ENCODE assay signal across 15 cellular contexts in the genomic region with DNA sequence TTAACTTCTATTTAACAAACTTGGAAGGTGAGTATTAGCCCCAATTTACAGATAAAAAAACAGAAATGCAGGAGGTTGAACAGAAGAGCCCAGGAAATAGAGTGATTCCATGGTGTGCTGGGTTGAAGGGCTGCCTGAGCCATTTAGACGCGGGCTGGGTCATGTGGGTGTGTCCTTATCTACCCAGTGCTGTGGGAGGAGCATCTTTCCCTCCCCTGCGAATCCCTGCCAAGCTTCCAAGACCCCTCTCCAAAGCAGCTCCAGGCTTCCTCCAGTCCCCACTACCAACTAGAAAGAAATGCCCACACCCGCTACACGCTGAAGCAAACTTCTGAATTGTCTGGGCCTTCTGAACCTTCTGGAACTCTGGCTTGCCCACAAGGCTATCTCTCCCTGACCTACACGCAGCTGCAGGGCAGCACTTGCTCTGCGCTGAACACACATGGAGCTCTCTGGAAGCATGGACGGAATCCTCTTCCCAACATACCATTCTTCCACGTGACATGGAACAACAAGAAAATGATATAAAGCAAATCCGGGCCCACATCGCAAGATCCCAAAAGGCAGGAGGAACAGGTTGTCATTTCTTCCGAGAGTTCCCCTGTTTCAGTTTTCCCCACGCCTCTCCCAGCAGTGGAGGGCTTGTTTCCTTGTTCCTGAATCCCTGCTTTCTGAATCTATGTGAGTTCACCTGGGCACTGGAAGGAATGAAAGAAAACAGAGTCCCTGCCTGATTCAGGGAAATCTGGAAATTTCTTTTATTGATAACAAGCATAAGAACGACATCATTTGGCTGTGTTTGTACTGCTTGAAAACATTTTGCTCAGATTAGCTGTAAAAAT.
DNase-seq lines count a peak whose midpoint lies in the region; ATAC-seq and TF ChIP-seq lines count a peak whose summit lies in the region.
"Had no signal": no experiment of that assay in that cellular context is flagged by ENCODE, and none has a peak within 500 bp of the region (broad histone marks: within the 10 kb centered on the region; RNA-seq: fewer than 3 reads in every experiment).

No MANE protein-coding gene starts in this region.

- TF ChIP-seq CTCF in Calu3 (IDR thresholded peaks at IDR 0.05; ENCODE audit: unreplicated experiment) = no peak
- TF ChIP-seq CTCF in progenitor cell of endocrine pancreas (IDR thresholded peaks at IDR 0.05; ENCODE audit: unreplicated experiment) = no peak

- DNase-seq in Calu3 (peak; percentile 10), iPS-NIHi7 (ENCODE audit: extremely low spot score) (peak; percentile 45), progenitor cell of endocrine pancreas (ENCODE audit: low spot score, unreplicated experiment) (no peak), NAMALWA (ENCODE audit: low spot score) (no peak), NCI-H82 treated with DMSO at 0.1 percent for 48 hours (lab: John Stamatoyannopoulos, UW; ENCODE audit: unreplicated experiment) (no peak)
- no peak for DNase-seq in activated T-helper 1 cell treated with anti-CD3 and anti-CD28 coated beads, Interleukin-12 subunit alpha, Interleukin-12 subunit beta, Interleukin-2, Interleukin-4 antibody, amounts not matched to agents 30 ng/mL and 10 ng/mL and 1 ng/mL, durations not matched to agents 14 hours and 24 hours and 36 hours (ENCODE audit: low spot score)
- DNase-seq: activated CD8-positive, alpha-beta T cell treated with anti-CD3 and anti-CD28 coated beads for 36 hours; activated naive CD4-positive, alpha-beta T cell treated with anti-CD3 and anti-CD28 coated beads, Interleukin-2, amount 10 ng/mL, durations not matched to agents 7 days and 5 days; cerebellar nuclear complex; nephron progenitor cell; stimulated activated CD8-positive, alpha-beta memory T cell treated with anti-CD3 and anti-CD28 coated beads, Interleukin-4, amount 100 ng/mL, for 48 hours had no signal

- no peak for ATAC-seq in GM18511 (IDR thresholded peaks at IDR 0.05; ENCODE audit: unreplicated experiment)
- ATAC-seq in GM21526 (IDR thresholded peaks at IDR 0.05; ENCODE audit: low FRiP score, unreplicated experiment) = no peak
- ATAC-seq: Panc1 had no signal

- H3K4me3 Mint-ChIP-seq in Calu3 (ENCODE audit: low read depth, unreplicated experiment) = peak overlapping the region; percentile 67
- no peak overlapping the region for H3K4me3 Mint-ChIP-seq in activated T-helper 1 cell treated with anti-CD3 and anti-CD28 coated beads, Interleukin-12 subunit alpha, Interleukin-12 subunit beta, Interleukin-2, Interleukin-4 antibody, amounts not matched to agents 30 ng/mL and 10 ng/mL and 1 ng/mL, durations not matched to agents 14 hours and 24 hours and 36 hours
- no peak overlapping the region for H3K4me3 Mint-ChIP-seq in progenitor cell of endocrine pancreas (ENCODE audit: low read depth)
- H3K4me3 Mint-ChIP-seq: activated CD8-positive, alpha-beta T cell treated with anti-CD3 and anti-CD28 coated beads for 36 hours; activated naive CD4-positive, alpha-beta T cell treated with anti-CD3 and anti-CD28 coated beads, Interleukin-2, amount 10 ng/mL, durations not matched to agents 7 days and 5 days; B cell; nephron progenitor cell had no signal

- H3K27ac Mint-ChIP-seq in Calu3 (ENCODE audit: unreplicated experiment) = peak overlapping the region; percentile 96
- H3K27ac Mint-ChIP-seq in activated T-helper 1 cell treated with anti-CD3 and anti-CD28 coated beads, Interleukin-12 subunit alpha, Interleukin-12 subunit beta, Interleukin-2, Interleukin-4 antibody, amounts not matched to agents 30 ng/mL and 10 ng/mL and 1 ng/mL, durations not matched to agents 14 hours and 24 hours and 36 hours = peak overlapping the region; percentile 77
- H3K27ac Mint-ChIP-seq in progenitor cell of endocrine pancreas = peak overlapping the region; percentile 85
- H3K27ac Mint-ChIP-seq: activated CD8-positive, alpha-beta T cell treated with anti-CD3 and anti-CD28 coated beads for 36 hours; activated naive CD4-positive, alpha-beta T cell treated with anti-CD3 and anti-CD28 coated beads, Interleukin-2, amount 10 ng/mL, durations not matched to agents 7 days and 5 days; B cell; nephron progenitor cell had no signal

- H3K9me3 Mint-ChIP-seq in Calu3 (ENCODE audit: low read depth, unreplicated experiment) = no peaks in the 10 kb centered on the region
- peaks cover 3% of the 10 kb centered on the region for H3K9me3 Mint-ChIP-seq in activated T-helper 1 cell treated with anti-CD3 and anti-CD28 coated beads, Interleukin-12 subunit alpha, Interleukin-12 subunit beta, Interleukin-2, Interleukin-4 antibody, amounts not matched to agents 30 ng/mL and 10 ng/mL and 1 ng/mL, durations not matched to agents 14 hours and 24 hours and 36 hours
- H3K9me3 Mint-ChIP-seq in progenitor cell of endocrine pancreas (ENCODE audit: low read depth) = no peaks in the 10 kb centered on the region
- H3K9me3 Mint-ChIP-seq: activated CD8-positive, alpha-beta T cell treated with anti-CD3 and anti-CD28 coated beads for 36 hours; nephron progenitor cell had no signal

- no peaks in the 10 kb centered on the region for H3K27me3 Mint-ChIP-seq in Calu3 (ENCODE audit: unreplicated experiment)
- peaks cover 4% of the 10 kb centered on the region for H3K27me3 Mint-ChIP-seq in activated T-helper 1 cell treated with anti-CD3 and anti-CD28 coated beads, Interleukin-12 subunit alpha, Interleukin-12 subunit beta, Interleukin-2, Interleukin-4 antibody, amounts not matched to agents 30 ng/mL and 10 ng/mL and 1 ng/mL, durations not matched to agents 14 hours and 24 hours and 36 hours (ENCODE audit: insufficient read depth)
- H3K27me3 Mint-ChIP-seq in progenitor cell of endocrine pancreas = peaks cover 2% of the 10 kb centered on the region
- H3K27me3 Mint-ChIP-seq: activated CD8-positive, alpha-beta T cell treated with anti-CD3 and anti-CD28 coated beads for 36 hours had no signal

- intact Hi-C loops in Calu3 (cut with micrococcal nuclease; ENCODE audit: unreplicated experiment) = no loop called here
- intact Hi-C loops in activated T-helper 1 cell treated with anti-CD3 and anti-CD28 coated beads, Interleukin-12 subunit alpha, Interleukin-12 subunit beta, Interleukin-2, Interleukin-4 antibody, amounts not matched to agents 30 ng/mL and 10 ng/mL and 1 ng/mL, durations not matched to agents 14 hours and 24 hours and 36 hours (cut with micrococcal nuclease) = no loop called here

- peaks cover 30% of the 10 kb centered on the region for H3K4me1 Mint-ChIP-seq in Calu3 (ENCODE audit: low read depth, unreplicated experiment)
- peaks cover 30% of the 10 kb centered on the region for H3K4me1 Mint-ChIP-seq in activated T-helper 1 cell treated with anti-CD3 and anti-CD28 coated beads, Interleukin-12 subunit alpha, Interleukin-12 subunit beta, Interleukin-2, Interleukin-4 antibody, amounts not matched to agents 30 ng/mL and 10 ng/mL and 1 ng/mL, durations not matched to agents 14 hours and 24 hours and 36 hours (ENCODE audit: low read depth)
- peaks cover 25% of the 10 kb centered on the region for H3K4me1 Mint-ChIP-seq in progenitor cell of endocrine pancreas (ENCODE audit: low read depth)

- BruUV-seq in Calu3 (replicated peaks; lab: Mats Ljungman, UMichigan) = no TSS peak

- CTCF ChIA-PET in Calu3 (lab: Charles Lee) = interaction anchor here (0.9 kb wide), 1 partner anchor 406 kb away, joined by 3 read pairs; no protein-coding TSS in a partner anchor

- H3K36me3 Mint-ChIP-seq in Calu3 (ENCODE audit: insufficient read depth, unreplicated experiment) (peaks cover 9% of the 10 kb centered on the region), progenitor cell of endocrine pancreas (ENCODE audit: insufficient read depth) (no peaks in the 10 kb centered on the region)
- no peaks in the 10 kb centered on the region for H3K36me3 Mint-ChIP-seq in activated T-helper 1 cell treated with anti-CD3 and anti-CD28 coated beads, Interleukin-12 subunit alpha, Interleukin-12 subunit beta, Interleukin-2, Interleukin-4 antibody, amounts not matched to agents 30 ng/mL and 10 ng/mL and 1 ng/mL, durations not matched to agents 14 hours and 24 hours and 36 hours (ENCODE audit: low read depth)

Comparison
In these comparisons a context has a peak if more than half of its experiments do, and no peak if none do; other contexts are left out.
1. DNase-seq: peak in Calu3 (single experiment) and iPS-NIHi7 (single experiment); none in activated T-helper 1 cell treated with anti-CD3 and anti-CD28 coated beads, Interleukin-12 subunit alpha, Interleukin-12 subunit beta, Interleukin-2, Interleukin-4 antibody, amounts not matched to agents 30 ng/mL and 10 ng/mL and 1 ng/mL, durations not matched to agents 14 hours and 24 hours and 36 hours (single experiment), progenitor cell of endocrine pancreas (single experiment), NAMALWA (single experiment) and NCI-H82 treated with DMSO at 0.1 percent for 48 hours (single experiment).
2. Peak in every context shown above with its lines, with median percentiles within 50 percentile points of each other: H3K27ac Mint-ChIP-seq.